ENCODE assay signal across 13 cellular contexts in genomic region chr3:33911525-33912322, GRCh38.
DNase-seq lines count a peak whose midpoint lies in the region; ATAC-seq lines count a peak whose summit lies in the region.
"Had no signal": no experiment of that assay in that cellular context is flagged by ENCODE, and none has a peak within 500 bp of the region (broad histone marks: within the 10 kb centered on the region; RNA-seq: fewer than 3 reads in every experiment).

No MANE protein-coding gene starts in this region.

- CTCF ChIA-PET in activated naive CD4-positive, alpha-beta T cell treated with anti-CD3 and anti-CD28 coated beads, Interleukin-2, amount 10 ng/mL, durations not matched to agents 7 days and 5 days (lab: Charles Lee): no interaction called here

- H3K27ac ChIP-seq in epithelial cell of prostate: no peak overlapping the region
- no peak overlapping the region for H3K27ac ChIP-seq in SJCRH30
- H3K27ac ChIP-seq: pancreas had no signal

- H3K4me1 Mint-ChIP-seq in activated naive CD4-positive, alpha-beta T cell treated with anti-CD3 and anti-CD28 coated beads, Interleukin-2, amount 10 ng/mL, durations not matched to agents 7 days and 5 days: no peaks in the 10 kb centered on the region
- no peaks in the 10 kb centered on the region for H3K4me1 Mint-ChIP-seq in activated T-cell treated with anti-CD3 and anti-CD28 coated beads, Interleukin-2, amount 50 U/mL, for 24 hours (ENCODE audit: low read depth)
- H3K4me1 Mint-ChIP-seq: T-helper 17 cell had no signal

- no peaks in the 10 kb centered on the region for H3K27me3 ChIP-seq in SJCRH30
- H3K27me3 ChIP-seq: pancreas had no signal

- no peak overlapping the region for H3K4me3 ChIP-seq in SJCRH30
- H3K4me3 ChIP-seq: pancreas had no signal

- H3K4me3 Mint-ChIP-seq in activated naive CD4-positive, alpha-beta T cell treated with anti-CD3 and anti-CD28 coated beads, Interleukin-2, amount 10 ng/mL, durations not matched to agents 7 days and 5 days: no peak overlapping the region
- no peak overlapping the region for H3K4me3 Mint-ChIP-seq in activated T-cell treated with anti-CD3 and anti-CD28 coated beads, Interleukin-2, amount 50 U/mL, for 24 hours
- H3K4me3 Mint-ChIP-seq: T-helper 17 cell had no signal

- ATAC-seq in activated naive CD4-positive, alpha-beta T cell treated with anti-CD3 and anti-CD28 coated beads, Interleukin-2, amount 50 U/mL, for 72 hours: peak; percentile 34 to 81
- ATAC-seq: pancreas, T-helper 17 cell had no signal

- peaks cover 11% of the 10 kb centered on the region for H3K27me3 Mint-ChIP-seq in activated naive CD4-positive, alpha-beta T cell treated with anti-CD3 and anti-CD28 coated beads, Interleukin-2, amount 10 ng/mL, durations not matched to agents 7 days and 5 days
- H3K27me3 Mint-ChIP-seq in activated T-cell treated with anti-CD3 and anti-CD28 coated beads, Interleukin-2, amount 50 U/mL, for 24 hours: no peaks in the 10 kb centered on the region

- no peaks in the 10 kb centered on the region for H3K9me3 Mint-ChIP-seq in activated naive CD4-positive, alpha-beta T cell treated with anti-CD3 and anti-CD28 coated beads, Interleukin-2, amount 50 U/mL, for 72 hours
- no peaks in the 10 kb centered on the region for H3K9me3 Mint-ChIP-seq in activated naive CD4-positive, alpha-beta T cell treated with anti-CD3 and anti-CD28 coated beads, Interleukin-2, amount 10 ng/mL, durations not matched to agents 7 days and 5 days
- no peaks in the 10 kb centered on the region for H3K9me3 Mint-ChIP-seq in activated T-cell treated with anti-CD3 and anti-CD28 coated beads, Interleukin-2, amount 50 U/mL, for 24 hours

- H3K36me3 ChIP-seq in SJCRH30: no peaks in the 10 kb centered on the region
- H3K36me3 ChIP-seq: pancreas had no signal

- H3K4me1 ChIP-seq in SJCRH30: no peaks in the 10 kb centered on the region
- H3K4me1 ChIP-seq: pancreas had no signal

- no peak for DNase-seq in activated naive CD4-positive, alpha-beta T cell treated with anti-CD3 and anti-CD28 coated beads, Interleukin-2, amount 50 U/mL, for 72 hours (ENCODE audit: low spot score in 2 of 2)
- DNase-seq in activated naive CD4-positive, alpha-beta T cell treated with anti-CD3 and anti-CD28 coated beads, Interleukin-2, amount 10 ng/mL, durations not matched to agents 7 days and 5 days: no peak
- DNase-seq in SIG-M5 (lab: John Stamatoyannopoulos, UW) (peak; percentile 44), epithelial cell of prostate (ENCODE audit: low read depth, low spot score) (peak; percentile 10), superior temporal gyrus (ENCODE audit: extremely low spot score) (peak; percentile 49), SJCRH30 (no peak)
- DNase-seq in activated T-cell treated with anti-CD3 and anti-CD28 coated beads, Interleukin-2, amount 50 U/mL, for 24 hours: no peak
- no peak for DNase-seq in activated CD8-positive, alpha-beta memory T cell treated with anti-CD3 and anti-CD28 coated beads for 24 hours
- DNase-seq: 8988T; central memory CD4-positive, alpha-beta T cell; MM.1S; pancreas; T-helper 17 cell had no signal

- H3K27ac Mint-ChIP-seq in activated naive CD4-positive, alpha-beta T cell treated with anti-CD3 and anti-CD28 coated beads, Interleukin-2, amount 50 U/mL, for 72 hours: no peak overlapping the region
- H3K27ac Mint-ChIP-seq in activated naive CD4-positive, alpha-beta T cell treated with anti-CD3 and anti-CD28 coated beads, Interleukin-2, amount 10 ng/mL, durations not matched to agents 7 days and 5 days: no peak overlapping the region
- no peak overlapping the region for H3K27ac Mint-ChIP-seq in activated T-cell treated with anti-CD3 and anti-CD28 coated beads, Interleukin-2, amount 50 U/mL, for 24 hours
- H3K27ac Mint-ChIP-seq: T-helper 17 cell had no signal

- no peaks in the 10 kb centered on the region for H3K9me3 ChIP-seq in SJCRH30 (replicated peaks)
- H3K9me3 ChIP-seq: pancreas had no signal

- H3K36me3 Mint-ChIP-seq in activated naive CD4-positive, alpha-beta T cell treated with anti-CD3 and anti-CD28 coated beads, Interleukin-2, amount 50 U/mL, for 72 hours: no peaks in the 10 kb centered on the region
- no peaks in the 10 kb centered on the region for H3K36me3 Mint-ChIP-seq in activated naive CD4-positive, alpha-beta T cell treated with anti-CD3 and anti-CD28 coated beads, Interleukin-2, amount 10 ng/mL, durations not matched to agents 7 days and 5 days
- H3K36me3 Mint-ChIP-seq in activated T-cell treated with anti-CD3 and anti-CD28 coated beads, Interleukin-2, amount 50 U/mL, for 24 hours (ENCODE audit: low read depth): no peaks in the 10 kb centered on the region

Comparison
In these comparisons a context has a peak if more than half of its experiments do, and no peak if none do; other contexts are left out.
1. DNase-seq: peak in SIG-M5 (single experiment), epithelial cell of prostate (single experiment) and superior temporal gyrus (single experiment); none in activated naive CD4-positive, alpha-beta T cell treated with anti-CD3 and anti-CD28 coated beads, Interleukin-2, amount 50 U/mL, for 72 hours (0 of 2), activated naive CD4-positive, alpha-beta T cell treated with anti-CD3 and anti-CD28 coated beads, Interleukin-2, amount 10 ng/mL, durations not matched to agents 7 days and 5 days (single experiment), activated T-cell treated with anti-CD3 and anti-CD28 coated beads, Interleukin-2, amount 50 U/mL, for 24 hours (single experiment), SJCRH30 (0 of 2) and activated CD8-positive, alpha-beta memory T cell treated with anti-CD3 and anti-CD28 coated beads for 24 hours (single experiment).